ENCODE assay signal across 15 cellular contexts in genomic region chr5:15452780-15453179, GRCh38. TPM values are rescaled to one million over a fixed set of nuclear protein-coding genes. Genes with fewer than 3 reads are reported as not detected.
A peak's percentile ranks its signal among the peaks of the same experiment; 100 is the strongest.
DNase-seq lines count a peak whose midpoint lies in the region; ATAC-seq, FAIRE-seq and TF ChIP-seq lines count a peak whose summit lies in the region.
"Had no signal": no experiment of that assay in that cellular context is flagged by ENCODE, and none has a peak within 500 bp of the region (broad histone marks: within the 10 kb centered on the region; RNA-seq: fewer than 3 reads in every experiment).

No MANE protein-coding gene starts in this region.

- H3K4me3 ChIP-seq in astrocyte (ENCODE audit: insufficient read depth, low read depth, low read length) (no peak overlapping the region), mesendoderm (ENCODE audit: low read length) (no peak overlapping the region)
- H3K4me3 ChIP-seq: GM12878, K562 had no signal

- intact Hi-C loops in posterior cingulate gyrus (cut with DNase I) = no loop called here

- no peak overlapping the region for H2AK5ac ChIP-seq in mesendoderm (ENCODE audit: low read length)

- no peak overlapping the region for H3K9ac ChIP-seq in astrocyte (ENCODE audit: low read length)
- no peak overlapping the region for H3K9ac ChIP-seq in mesendoderm (ENCODE audit: low read length)

- no peak for ATAC-seq in GM21447 (IDR thresholded peaks at IDR 0.05; ENCODE audit: unreplicated experiment)
- ATAC-seq in HG02884 (IDR thresholded peaks at IDR 0.05; ENCODE audit: unreplicated experiment) = no peak
- ATAC-seq: GM12878, K562, PC-3 had no signal

- WGBS in mesendoderm (ENCODE audit: extremely low coverage, insufficient coverage, low lambda C conversion rate) = no CpG with 5 or more reads among the region's 1 CpG

- H3K79me2 ChIP-seq in astrocyte (ENCODE audit: insufficient read depth, low read length) (no peaks in the 10 kb centered on the region), mesendoderm (ENCODE audit: control insufficient read depth, insufficient read depth, low read length) (no peaks in the 10 kb centered on the region)

- H3K4me1 ChIP-seq in astrocyte (ENCODE audit: insufficient read depth, low read length) = no peaks in the 10 kb centered on the region
- H3K4me1 ChIP-seq in mesendoderm (ENCODE audit: control insufficient read depth, low read depth, low read length) = no peaks in the 10 kb centered on the region

- no peak overlapping the region for H3K18ac ChIP-seq in mesendoderm (ENCODE audit: low read length)

- no peak overlapping the region for H3K4me2 ChIP-seq in astrocyte (ENCODE audit: low read length)
- H3K4me2 ChIP-seq in mesendoderm (ENCODE audit: low read length) = no peak overlapping the region

- no peaks in the 10 kb centered on the region for H4K20me1 ChIP-seq in astrocyte (ENCODE audit: insufficient read depth, low read length)

- no peak for FAIRE-seq in astrocyte (lab: Jason Lieb, UNC)
- FAIRE-seq: GM12878, K562 had no signal

- H3K27ac Mint-ChIP-seq in astrocyte (ENCODE audit: unreplicated experiment) = no peak overlapping the region

- H2BK120ac ChIP-seq in mesendoderm (ENCODE audit: low read depth, low read length) = no peak overlapping the region

- H3K56ac ChIP-seq in mesendoderm (ENCODE audit: low read length) = no peak overlapping the region

- no peak overlapping the region for H3K23ac ChIP-seq in mesendoderm (ENCODE audit: low read length)

- no peak overlapping the region for H4K5ac ChIP-seq in mesendoderm (ENCODE audit: low read length)

- no peak overlapping the region for H4K8ac ChIP-seq in mesendoderm (ENCODE audit: low read depth, low read length)

- peaks cover 2% of the 10 kb centered on the region for H3K4me1 Mint-ChIP-seq in astrocyte (ENCODE audit: low read depth, unreplicated experiment)

- H3K36me3 ChIP-seq in astrocyte (ENCODE audit: insufficient read depth, low read length) (no peaks in the 10 kb centered on the region), mesendoderm (ENCODE audit: control insufficient read depth, insufficient read depth, low read length) (no peaks in the 10 kb centered on the region)

- no peak overlapping the region for H2BK15ac ChIP-seq in mesendoderm (replicated peaks; ENCODE audit: low read depth)

- H3K4me3 Mint-ChIP-seq in astrocyte (ENCODE audit: unreplicated experiment) = no peak overlapping the region

- peaks cover 2% of the 10 kb centered on the region for H3K36me3 Mint-ChIP-seq in astrocyte (ENCODE audit: low read depth, unreplicated experiment)

- H3K9me3 ChIP-seq in astrocyte (ENCODE audit: insufficient read depth, low read depth, low read length) = no peaks in the 10 kb centered on the region

- TF ChIP-seq CTCF in astrocyte (IDR thresholded peaks at IDR 0.05; ENCODE audit: insufficient read depth, low read depth, low read length) = no peak

- peak; percentile 12 for DNase-seq in astrocyte (ENCODE audit: low read depth)
- DNase-seq in dedifferentiated amniotic fluid mesenchymal stem cell (ENCODE audit: extremely low spot score) = peak; percentile 56
- DNase-seq in mesendoderm = peak; percentile 2
- DNase-seq in smooth muscle cell of the brain vasculature (ENCODE audit: low read depth, low spot score) = peak; percentile 13
- DNase-seq in NCI-H1092 treated with DMSO at 0.1 percent for 48 hours (lab: John Stamatoyannopoulos, UW) = no peak
- DNase-seq in posterior cingulate gyrus = no peak
- DNase-seq: COR-L47, PC-3 had no signal

- no peak overlapping the region for H3K4ac ChIP-seq in mesendoderm (ENCODE audit: low read depth, low read length)

- H2BK5ac ChIP-seq in mesendoderm (ENCODE audit: low read length) = no peak overlapping the region

- no peak overlapping the region for H2AFZ ChIP-seq in astrocyte (ENCODE audit: low read depth, low read length)

- H3K79me1 ChIP-seq in mesendoderm (ENCODE audit: low read length) = no peaks in the 10 kb centered on the region

- peaks cover 5% of the 10 kb centered on the region for H3K27me3 Mint-ChIP-seq in astrocyte (ENCODE audit: low read depth, unreplicated experiment)

- H3K27ac ChIP-seq in astrocyte (ENCODE audit: low read depth, low read length) (no peak overlapping the region), mesendoderm (ENCODE audit: low read depth, low read length) (no peak overlapping the region)
- H3K27ac ChIP-seq: C4-2B, HL-60 had no signal

- peaks cover 6% of the 10 kb centered on the region for H3K9me3 Mint-ChIP-seq in astrocyte (ENCODE audit: unreplicated experiment)

- H3K27me3 ChIP-seq in astrocyte (ENCODE audit: insufficient read depth, low read length) = no peaks in the 10 kb centered on the region
- no peaks in the 10 kb centered on the region for H3K27me3 ChIP-seq in mesendoderm (ENCODE audit: insufficient read depth, low read length, poor library complexity)

RNA-seq across cellular contexts. Expression of gene FBXL7, which starts 47.2 kb away (rescaled TPM):
- 21.0 and 22.4 TPM in 2 replicates for total RNA-seq in astrocyte
- polyA plus RNA-seq in mesendoderm (2013, experiment 1 of 2) = 11.1 TPM
- 10.9 TPM for polyA plus RNA-seq in mesendoderm (2013, experiment 2 of 2)
- total RNA-seq: G401 had no signal

Comparison
In these comparisons a context has a peak if more than half of its experiments do, and no peak if none do; other contexts are left out.
1. DNase-seq: peak in astrocyte (single experiment), dedifferentiated amniotic fluid mesenchymal stem cell (single experiment), mesendoderm (single experiment) and smooth muscle cell of the brain vasculature (single experiment); none in NCI-H1092 treated with DMSO at 0.1 percent for 48 hours (single experiment) and posterior cingulate gyrus (0 of 10).